In the genomic region with DNA sequence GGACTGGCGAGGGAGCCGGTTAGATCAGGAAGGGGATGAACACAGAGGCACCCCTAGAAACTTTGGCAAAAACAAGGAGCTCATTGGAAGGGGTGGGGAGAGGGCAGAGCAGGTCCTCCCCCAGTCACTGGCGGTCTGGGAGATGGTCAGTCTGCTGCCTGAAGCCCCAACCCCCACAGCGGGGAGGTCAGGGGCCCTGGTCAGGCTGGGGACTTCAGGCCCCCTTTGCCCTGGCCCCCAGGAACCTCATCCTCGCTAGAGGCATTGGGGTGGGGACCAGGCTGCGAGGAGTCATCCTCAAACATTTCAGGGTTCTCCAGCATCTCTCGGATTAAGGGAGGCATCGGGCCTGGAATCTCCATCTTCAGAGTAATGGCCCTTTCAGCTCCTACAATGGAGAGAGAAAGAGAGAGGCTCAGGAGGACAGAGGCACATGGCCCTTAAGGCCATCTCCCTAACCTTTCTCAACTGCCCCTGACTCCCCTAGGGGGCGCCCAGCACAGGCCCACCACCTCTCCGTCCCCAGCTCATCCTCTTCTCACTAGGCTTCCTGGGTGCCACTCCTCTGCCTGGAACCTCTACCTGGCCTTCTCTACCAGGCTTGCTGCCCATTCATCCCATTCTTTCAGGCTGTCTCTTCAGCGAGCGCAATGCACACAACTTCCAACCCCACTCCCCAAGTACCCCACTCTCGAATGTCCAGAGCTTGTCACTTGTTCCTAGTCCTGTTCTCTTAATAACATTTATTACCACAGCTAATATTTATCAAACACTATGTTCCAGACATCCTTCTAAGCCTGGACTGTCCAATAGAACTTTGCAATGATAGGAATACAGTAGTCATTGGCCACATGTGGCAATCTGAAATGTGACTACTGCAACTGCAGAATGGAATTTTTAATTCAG, we compare ENCODE assay signal across 11 cellular contexts. TPM values are rescaled to one million over a fixed set of nuclear protein-coding genes. Genes with fewer than 3 reads are reported as not detected.
DNase-seq lines count a peak whose midpoint lies in the region; ATAC-seq, FAIRE-seq and TF ChIP-seq lines count a peak whose summit lies in the region.
"Had no signal": no experiment of that assay in that cellular context is flagged by ENCODE, and none has a peak within 500 bp of the region (broad histone marks: within the 10 kb centered on the region; RNA-seq: fewer than 3 reads in every experiment).

No MANE protein-coding gene starts in this region.

- H3K27me3 Mint-ChIP-seq in osteocyte (ENCODE audit: unreplicated experiment), result no peaks in the 10 kb centered on the region

- H3F3A ChIP-seq in SK-N-SH (replicated peaks; ENCODE audit: insufficient read depth), result peaks cover 13% of the 10 kb centered on the region

- ATAC-seq in SK-N-SH treated with all-trans-retinoic acid at 6 μM for 48 hours (no peak), GM12878 (no peak)
- ATAC-seq: left cardiac atrium had no signal

- H4K20me1 ChIP-seq in SK-N-SH (ENCODE audit: insufficient read depth), result no peaks in the 10 kb centered on the region
- H4K20me1 ChIP-seq in KMS-11 (ENCODE audit: insufficient read depth), result no peaks in the 10 kb centered on the region
- H4K20me1 ChIP-seq in GM12878 (ENCODE audit: control insufficient read depth, insufficient read depth), result no peaks in the 10 kb centered on the region

- no peak overlapping the region for H3K4me3 Mint-ChIP-seq in osteocyte (ENCODE audit: unreplicated experiment)

- H3K9me3 Mint-ChIP-seq in osteocyte (ENCODE audit: unreplicated experiment), result no peaks in the 10 kb centered on the region

- WGBS in SK-N-SH (ENCODE audit: low lambda C conversion rate), result 85% methylated on average over 9 of the region's 13 CpGs
- WGBS in GM12878 (ENCODE audit: insufficient coverage, insufficient replicate concordance, low lambda C conversion rate, missing lambda C conversion rate), result 81% methylated on average over 13 of the region's 13 CpGs

- RAD21 ChIA-PET in GM12878 (lab: Charles Lee; ENCODE audit: unreplicated experiment), result interaction anchor here (0.9 to 11.1 kb wide), 12 partner anchors 9 to 133 kb away, joined by 3 to 146 read pairs (median 8); a partner anchor contains a TSS

- no peak overlapping the region for H2AFZ ChIP-seq in SK-N-SH (ENCODE audit: low read depth)
- no peak overlapping the region for H2AFZ ChIP-seq in KMS-11 (ENCODE audit: low read depth)
- no peak overlapping the region for H2AFZ ChIP-seq in GM12878 (ENCODE audit: control insufficient read depth, low read depth, low read length)

- FAIRE-seq in GM12878 (lab: Jason Lieb, UNC), result no peak
- FAIRE-seq: colon had no signal

- H3K9me3 ChIP-seq in SK-N-SH (no peaks in the 10 kb centered on the region), GM12878 (replicated peaks; ENCODE audit: control insufficient read depth, insufficient read depth, low read length) (no peaks in the 10 kb centered on the region), breast epithelium (no peaks in the 10 kb centered on the region)

- peaks cover 9% of the 10 kb centered on the region; the same call in 1 of the 2 replicates for H3K79me2 ChIP-seq in SK-N-SH (ENCODE audit: insufficient read depth)
- peaks cover 24% of the 10 kb centered on the region for H3K79me2 ChIP-seq in KMS-11 (ENCODE audit: insufficient read depth, low read depth)
- peaks cover 13% of the 10 kb centered on the region for H3K79me2 ChIP-seq in GM12878 (ENCODE audit: control insufficient read depth, insufficient read depth, low read length)

- TF ChIP-seq POLR2A in GM12878 (IDR thresholded peaks at IDR 0.05; ENCODE audit: low read depth, low read length) (no peak), breast epithelium (IDR thresholded peaks at IDR 0.05) (no peak)

- intact Hi-C loops in GM12878 (cut with micrococcal nuclease; ENCODE audit: unreplicated experiment) (loop anchor here (2.0 to 5.0 kb wide), 2 partner anchors 39 to 296 kb away; a partner anchor contains a TSS), breast epithelium (cut with DNase I; ENCODE audit: low total_unique reads) (loop anchor here (2.0 to 5.0 kb wide), 2 partner anchors 54 to 77 kb away; no protein-coding TSS in a partner anchor)

- peaks cover 29% of the 10 kb centered on the region for H3K36me3 Mint-ChIP-seq in osteocyte (ENCODE audit: unreplicated experiment)

- H3K4me1 ChIP-seq in SK-N-SH (ENCODE audit: control insufficient read depth in 1 of 2, insufficient read depth in 2 of 2, low read depth in 1 of 2, low read length in 1 of 2) (peaks cover 3 to 10% of the 10 kb centered on the region in 2 experiments; a peak in 2 of 4 replicates), KMS-11 (ENCODE audit: low read depth, poor library complexity, severe bottlenecking) (peaks cover 64% of the 10 kb centered on the region), GM12878 (ENCODE audit: control insufficient read depth, insufficient read depth, low read length) (peaks cover 34% of the 10 kb centered on the region), breast epithelium (peaks cover under 1 to 11% of the 10 kb centered on the region in 2 donors)

- SMC1A ChIA-PET in GM12878 (lab: Charles Lee; ENCODE audit: uncharacterized antibody, unreplicated experiment), result interaction anchor here (0.9 to 16.4 kb wide), 12 partner anchors 13 to 133 kb away, joined by 3 to 155 read pairs (median 12); a partner anchor contains a TSS

- H3K9me2 ChIP-seq in SK-N-SH, result no peaks in the 10 kb centered on the region

- CTCF ChIA-PET in SK-N-SH (lab: Yijun Ruan, JAX) (interaction anchor here (0.8 to 14.8 kb wide), 30 partner anchors 9 to 287 kb away, joined by 3 to 363 read pairs (median 8); a partner anchor contains a TSS), GM12878 (lab: Yijun Ruan, JAX) (interaction anchor here (0.5 to 15.7 kb wide), 30 partner anchors 8 to 289 kb away, joined by 3 to 315 read pairs (median 6); a partner anchor contains a TSS)

- no TSS peak for BruUV-seq in GM12878 (replicated peaks; lab: Mats Ljungman, UMichigan)

- H3K27me3 ChIP-seq in SK-N-SH (ENCODE audit: insufficient read depth) (no peaks in the 10 kb centered on the region), KMS-11 (ENCODE audit: insufficient read depth, low read depth) (no peaks in the 10 kb centered on the region), GM12878 (replicated peaks in 1 of 2; ENCODE audit: control insufficient read depth in 2 of 2, insufficient read depth in 2 of 2, low read length in 1 of 2) (no peaks in the 10 kb centered on the region), breast epithelium (no peaks in the 10 kb centered on the region)

- no peak overlapping the region for H3K4me2 ChIP-seq in SK-N-SH
- H3K4me2 ChIP-seq in KMS-11, result no peak overlapping the region
- H3K4me2 ChIP-seq in GM12878 (ENCODE audit: control insufficient read depth, insufficient read depth), result no peak overlapping the region

- in situ Hi-C loops in GM12878 (cut with MboI), result loop anchor here (5.0 kb wide), 1 partner anchor 76 kb away; no protein-coding TSS in a partner anchor

- peak; percentile 46 for TF ChIP-seq RAD21 in SK-N-SH (IDR thresholded peaks at IDR 0.05; ENCODE audit: low read length)
- TF ChIP-seq RAD21 in GM12878 (IDR thresholded peaks at IDR 0.05; ENCODE audit: insufficient read depth, low read depth, low read length), result 0 out of 2 replicates have a peak, but pooled peaks have one; percentile 25

- H3K4me3 ChIP-seq in SK-N-SH (ENCODE audit: low read depth in 2 of 2, low read length in 1 of 2), result no peak overlapping the region; a peak in 1 of 4 replicates
- H3K4me3 ChIP-seq in KMS-11 (IDR thresholded peaks at IDR 0.05; ENCODE audit: insufficient read depth, low read depth, low read length), result no peak overlapping the region
- no peak overlapping the region for H3K4me3 ChIP-seq in GM12878
- H3K4me3 ChIP-seq in breast epithelium, result no peak overlapping the region

- peaks cover 3% of the 10 kb centered on the region for H3K4me1 Mint-ChIP-seq in osteocyte (ENCODE audit: unreplicated experiment)

- POLR2A ChIA-PET in SK-N-SH (lab: Yijun Ruan, JAX), result interaction anchor here (0.8 kb wide), 1 partner anchor 31 kb away, joined by 3 read pairs; a partner anchor contains a TSS
- POLR2A ChIA-PET in GM12878 (lab: Charles Lee), result interaction anchor here (0.9 to 6.5 kb wide), 3 partner anchors 12 to 57 kb away, joined by 3 to 33 read pairs (median 3); a partner anchor contains a TSS

- DNase-seq in SK-N-SH (peak; percentile 62), GM12878 (ENCODE audit: low read depth, low spot score) (no peak), osteocyte (ENCODE audit: extremely low spot score, unreplicated experiment) (no peak), breast epithelium (ENCODE audit: low spot score in 2 of 2) (no peak), ureter (ENCODE audit: low spot score) (no peak)
- no peak for DNase-seq in stimulated activated CD4-positive, alpha-beta T cell treated with anti-CD3 and anti-CD28 coated beads, Interleukin-4, amount 100 ng/mL, for 1 hour
- DNase-seq: left cardiac atrium had no signal

- no peak overlapping the region for H3K27ac Mint-ChIP-seq in osteocyte (ENCODE audit: unreplicated experiment)

- TF ChIP-seq CTCF in SK-N-SH (IDR thresholded peaks at IDR 0.05) (peak; percentile 57), KMS-11 (conservative IDR thresholded peaks at IDR 0.05; ENCODE audit: low read depth, low read length) (peak; percentile 78), GM12878 (IDR thresholded peaks at IDR 0.05 in 2 of 3, conservative IDR thresholded peaks at IDR 0.05 in 1 of 3; ENCODE audit: control insufficient read depth in 2 of 3, extremely low read depth in 1 of 3, insufficient read depth in 1 of 3, low read depth in 3 of 3, low read length in 3 of 3) (peak; percentile 24 to 57 (median 54)), osteocyte (IDR thresholded peaks at IDR 0.05) (peak; percentile 39), breast epithelium (IDR thresholded peaks at IDR 0.05) (no peak)

- TF ChIP-seq EP300 in SK-N-SH (IDR thresholded peaks at IDR 0.05; ENCODE audit: borderline replicate concordance in 1 of 2, low read depth in 1 of 2, low read length in 1 of 2), result no peak
- no peak for TF ChIP-seq EP300 in GM12878 (IDR thresholded peaks at IDR 0.05; ENCODE audit: borderline replicate concordance in 1 of 2, control insufficient read depth in 1 of 2, low read depth in 2 of 2, low read length in 2 of 2)

- H3K9ac ChIP-seq in SK-N-SH (no peak overlapping the region), KMS-11 (no peak overlapping the region), GM12878 (ENCODE audit: control insufficient read depth, insufficient read depth, low read length) (no peak overlapping the region)

- H3K36me3 ChIP-seq in SK-N-SH (replicated peaks in 1 of 2; ENCODE audit: control insufficient read depth in 1 of 2, insufficient read depth in 2 of 2, low read length in 1 of 2) (peaks cover 24 to 38% of the 10 kb centered on the region in 2 experiments), KMS-11 (ENCODE audit: insufficient read depth) (no peaks in the 10 kb centered on the region), GM12878 (ENCODE audit: control insufficient read depth in 2 of 2, insufficient read depth in 2 of 2, low read length in 1 of 2) (peaks cover 6 to 26% of the 10 kb centered on the region in 2 experiments), breast epithelium (peaks cover 12% of the 10 kb centered on the region)

- H3K27ac ChIP-seq in SK-N-SH (ENCODE audit: low read depth in 2 of 2, low read length in 1 of 2) (no peak overlapping the region), KMS-11 (no peak overlapping the region), GM12878 (ENCODE audit: control insufficient read depth, insufficient read depth) (no peak overlapping the region), breast epithelium (no peak overlapping the region)

RNA-seq across cellular contexts. Expression of a gene that starts 4.7 kb away (rescaled TPM):
- 0.25 and 0.31 TPM in 2 replicates for polyA plus RNA-seq in SK-N-SH (2012; rRNA removed)
- 0.03 and 0.16 TPM in 2 replicates for polyA plus RNA-seq in SK-N-SH (2012; cell fraction: cytosol; rRNA removed)
- 2.4 and 2.5 TPM in 2 replicates for polyA plus RNA-seq in SK-N-SH (2012; cell fraction: nucleus; rRNA removed)
- total RNA-seq in GM12878 (2013; cell fraction: nucleolus; rRNA removed), result 215 and 221 TPM in 2 replicates
- total RNA-seq in GM12878 (2014; rRNA removed), result 366 and 425 TPM in 2 replicates
- total RNA-seq in GM12878 (2014; rRNA removed; fragmentation: Illumina TruSeq; extraction: Trizol), result 158 and 166 TPM in 2 replicates
- total RNA-seq in GM12878 (2021), result 459 and 487 TPM in 2 replicates
- 81.6 TPM for polyA plus RNA-seq in GM12878 (2011; ENCODE audit: low read depth)
- polyA plus RNA-seq in GM12878 (2011; rRNA removed), result 130 and 234 TPM in 2 replicates
- 334 and 445 TPM in 2 replicates for polyA plus RNA-seq in GM12878 (2011; cell fraction: cytosol; rRNA removed)
- 940 and 958 TPM in 2 replicates for polyA plus RNA-seq in GM12878 (2011; cell fraction: nucleus; rRNA removed)
- 135 and 178 TPM in 2 replicates for polyA plus RNA-seq in GM12878 (2012)
- polyA plus RNA-seq in GM12878 (2014; fragmentation: Illumina TruSeq; extraction: Trizol), result 95.4 and 174 TPM in 2 replicates
- polyA plus RNA-seq in GM12878 (2014; fragmentation: Nextera tagmentation; extraction: Ambion mirVana), result 10 to 100 TPM; 54.5 to 99.5 TPM
- polyA plus RNA-seq in GM12878 (2014; rRNA removed), result 282 and 333 TPM in 2 replicates
- 100 to 1,000 TPM; 269 to 332 TPM for polyA plus RNA-seq in GM12878 (2016; fragmentation: Nextera tagmentation; extraction: Ambion mirVana)
- 281 and 434 TPM in 2 replicates for polyA minus RNA-seq in GM12878 (2011; rRNA and poly(A)+ RNA removed)
- polyA minus RNA-seq in GM12878 (2011; cell fraction: cytosol; rRNA and poly(A)+ RNA removed), result 164 and 179 TPM in 2 replicates
- 164 and 235 TPM in 2 replicates for polyA minus RNA-seq in GM12878 (2011; cell fraction: nucleus; rRNA and poly(A)+ RNA removed)
- total RNA-seq in osteocyte, result 0.83 TPM in 1 of 2 replicates, not detected in the other
- 1 to 10 TPM; 1.1 to 2.9 (median 2.9) TPM for total RNA-seq in breast epithelium
- 15.8 TPM for total RNA-seq in ureter
- total RNA-seq: HT1080 had no signal

RNA-seq across cellular contexts. Expression of a gene that starts 20.3 kb away (rescaled TPM):
- polyA plus RNA-seq in SK-N-SH (2012; rRNA removed) (35.0 and 36.6 TPM in 2 replicates), GM12878 (2011; rRNA removed) (4.5 and 8.1 TPM in 2 replicates), GM12878 (2014; fragmentation: Illumina TruSeq; extraction: Trizol) (2.6 and 4.2 TPM in 2 replicates), GM12878 (2014; fragmentation: Nextera tagmentation; extraction: Ambion mirVana) (under 1 TPM; 0.27 to 0.60 TPM), GM12878 (2014; rRNA removed) (7.2 and 8.0 TPM in 2 replicates), GM12878 (2016; fragmentation: Nextera tagmentation; extraction: Ambion mirVana) (1 to 10 TPM; 3.8 to 6.0 TPM)
- polyA plus RNA-seq in SK-N-SH (2012; cell fraction: cytosol; rRNA removed), result 20.6 and 30.6 TPM in 2 replicates
- polyA plus RNA-seq in SK-N-SH (2012; cell fraction: nucleus; rRNA removed), result 67.2 and 75.5 TPM in 2 replicates
- 12.2 and 13.4 TPM in 2 replicates for total RNA-seq in GM12878 (2013; cell fraction: nucleolus; rRNA removed)
- total RNA-seq in GM12878 (2014; rRNA removed) (3.4 and 4.0 TPM in 2 replicates), GM12878 (2014; rRNA removed; fragmentation: Illumina TruSeq; extraction: Trizol) (3.0 and 3.9 TPM in 2 replicates), GM12878 (2021) (7.3 and 8.7 TPM in 2 replicates), osteocyte (31.6 and 34.9 TPM in 2 replicates), breast epithelium (10 to 100 TPM; 12.2 to 39.8 (median 23.3) TPM), ureter (101 TPM)
- 0.72 TPM for polyA plus RNA-seq in GM12878 (2011; ENCODE audit: low read depth)
- 9.2 and 13.2 TPM in 2 replicates for polyA plus RNA-seq in GM12878 (2011; cell fraction: cytosol; rRNA removed)
- 34.2 and 38.3 TPM in 2 replicates for polyA plus RNA-seq in GM12878 (2011; cell fraction: nucleus; rRNA removed)
- polyA plus RNA-seq in GM12878 (2012), result 2.5 and 2.9 TPM in 2 replicates
- 12.3 and 13.9 TPM in 2 replicates for polyA minus RNA-seq in GM12878 (2011; rRNA and poly(A)+ RNA removed)
- 7.5 and 8.3 TPM in 2 replicates for polyA minus RNA-seq in GM12878 (2011; cell fraction: cytosol; rRNA and poly(A)+ RNA removed)
- polyA minus RNA-seq in GM12878 (2011; cell fraction: nucleus; rRNA and poly(A)+ RNA removed), result 9.1 and 18.5 TPM in 2 replicates

RNA-seq across cellular contexts. Expression of a gene that starts 31.0 kb away (rescaled TPM):
- polyA plus RNA-seq in SK-N-SH (2012; rRNA removed) (32.2 and 45.4 TPM in 2 replicates), GM12878 (2011; rRNA removed) (14.4 and 19.1 TPM in 2 replicates), GM12878 (2014; fragmentation: Illumina TruSeq; extraction: Trizol) (12.3 and 12.7 TPM in 2 replicates), GM12878 (2014; fragmentation: Nextera tagmentation; extraction: Ambion mirVana) (1 to 10 TPM; 1.2 to 2.0 TPM), GM12878 (2014; rRNA removed) (20.0 and 20.4 TPM in 2 replicates), GM12878 (2016; fragmentation: Nextera tagmentation; extraction: Ambion mirVana) (1 to 10 TPM; 1.1 to 2.4 TPM)
- polyA plus RNA-seq in SK-N-SH (2012; cell fraction: cytosol; rRNA removed), result 3.9 and 5.2 TPM in 2 replicates
- polyA plus RNA-seq in SK-N-SH (2012; cell fraction: nucleus; rRNA removed), result 305 and 362 TPM in 2 replicates
- total RNA-seq in GM12878 (2013; cell fraction: nucleolus; rRNA removed), result 35.3 and 40.5 TPM in 2 replicates
- total RNA-seq in GM12878 (2014; rRNA removed) (7.0 and 12.5 TPM in 2 replicates), GM12878 (2014; rRNA removed; fragmentation: Illumina TruSeq; extraction: Trizol) (5.4 and 6.7 TPM in 2 replicates), GM12878 (2021) (6.1 and 9.3 TPM in 2 replicates), osteocyte (45.0 and 47.0 TPM in 2 replicates), breast epithelium (10 to 100 TPM; 60.2 to 74.1 (median 68.8) TPM), ureter (65.7 TPM)
- polyA plus RNA-seq in GM12878 (2011; ENCODE audit: low read depth), result 9.2 TPM
- polyA plus RNA-seq in GM12878 (2011; cell fraction: cytosol; rRNA removed), result 14.6 and 22.7 TPM in 2 replicates
- polyA plus RNA-seq in GM12878 (2011; cell fraction: nucleus; rRNA removed), result 73.6 and 82.3 TPM in 2 replicates
- polyA plus RNA-seq in GM12878 (2012), result 13.3 and 15.1 TPM in 2 replicates
- 13.1 and 15.2 TPM in 2 replicates for polyA minus RNA-seq in GM12878 (2011; rRNA and poly(A)+ RNA removed)
- polyA minus RNA-seq in GM12878 (2011; cell fraction: cytosol; rRNA and poly(A)+ RNA removed), result 4.9 and 6.8 TPM in 2 replicates
- 11.6 and 18.4 TPM in 2 replicates for polyA minus RNA-seq in GM12878 (2011; cell fraction: nucleus; rRNA and poly(A)+ RNA removed)

RNA-seq across cellular contexts. Expression of a gene that starts 31.2 kb away (rescaled TPM):
- polyA plus RNA-seq in SK-N-SH (2012; rRNA removed) (14.6 and 21.8 TPM in 2 replicates), GM12878 (2011; rRNA removed) (29.5 and 30.9 TPM in 2 replicates), GM12878 (2014; fragmentation: Illumina TruSeq; extraction: Trizol) (14.2 and 21.6 TPM in 2 replicates), GM12878 (2014; fragmentation: Nextera tagmentation; extraction: Ambion mirVana) (1 to 10 TPM; 1.4 to 1.8 TPM), GM12878 (2014; rRNA removed) (12.9 and 19.1 TPM in 2 replicates), GM12878 (2016; fragmentation: Nextera tagmentation; extraction: Ambion mirVana) (1 to 10 TPM; 4.1 to 5.6 TPM)
- polyA plus RNA-seq in SK-N-SH (2012; cell fraction: cytosol; rRNA removed), result 7.9 and 10.3 TPM in 2 replicates
- polyA plus RNA-seq in SK-N-SH (2012; cell fraction: nucleus; rRNA removed), result 41.0 and 89.7 TPM in 2 replicates
- total RNA-seq in GM12878 (2013; cell fraction: nucleolus; rRNA removed), result 112 and 115 TPM in 2 replicates
- total RNA-seq in GM12878 (2014; rRNA removed) (11.6 and 12.6 TPM in 2 replicates), GM12878 (2014; rRNA removed; fragmentation: Illumina TruSeq; extraction: Trizol) (9.9 and 11.8 TPM in 2 replicates), GM12878 (2021) (29.0 and 33.6 TPM in 2 replicates), osteocyte (39.6 and 55.4 TPM in 2 replicates), breast epithelium (10 to 100 TPM; 17.9 to 22.0 (median 19.3) TPM), ureter (56.8 TPM)
- 10.5 TPM for polyA plus RNA-seq in GM12878 (2011; ENCODE audit: low read depth)
- 17.7 and 18.8 TPM in 2 replicates for polyA plus RNA-seq in GM12878 (2011; cell fraction: cytosol; rRNA removed)
- polyA plus RNA-seq in GM12878 (2011; cell fraction: nucleus; rRNA removed), result 63.5 and 111 TPM in 2 replicates
- 14.3 and 14.7 TPM in 2 replicates for polyA plus RNA-seq in GM12878 (2012)
- 29.5 and 32.2 TPM in 2 replicates for polyA minus RNA-seq in GM12878 (2011; rRNA and poly(A)+ RNA removed)
- polyA minus RNA-seq in GM12878 (2011; cell fraction: cytosol; rRNA and poly(A)+ RNA removed), result 7.1 and 7.5 TPM in 2 replicates
- 57.9 and 58.6 TPM in 2 replicates for polyA minus RNA-seq in GM12878 (2011; cell fraction: nucleus; rRNA and poly(A)+ RNA removed)

RNA-seq across cellular contexts. Expression of a gene that starts 56.4 kb away (rescaled TPM):
- polyA plus RNA-seq in SK-N-SH (2012; rRNA removed) (6.9 and 8.6 TPM in 2 replicates), GM12878 (2011; rRNA removed) (14.4 and 19.3 TPM in 2 replicates), GM12878 (2014; fragmentation: Illumina TruSeq; extraction: Trizol) (19.0 and 28.6 TPM in 2 replicates), GM12878 (2014; fragmentation: Nextera tagmentation; extraction: Ambion mirVana) (1 to 10 TPM; 2.1 to 2.2 TPM), GM12878 (2014; rRNA removed) (30.8 and 31.4 TPM in 2 replicates), GM12878 (2016; fragmentation: Nextera tagmentation; extraction: Ambion mirVana) (10 to 100 TPM; 21.1 to 21.2 TPM)
- 2.3 and 4.0 TPM in 2 replicates for polyA plus RNA-seq in SK-N-SH (2012; cell fraction: cytosol; rRNA removed)
- 27.7 and 28.7 TPM in 2 replicates for polyA plus RNA-seq in SK-N-SH (2012; cell fraction: nucleus; rRNA removed)
- 49.7 and 52.5 TPM in 2 replicates for total RNA-seq in GM12878 (2013; cell fraction: nucleolus; rRNA removed)
- total RNA-seq in GM12878 (2014; rRNA removed) (28.4 and 28.5 TPM in 2 replicates), GM12878 (2014; rRNA removed; fragmentation: Illumina TruSeq; extraction: Trizol) (17.9 and 20.1 TPM in 2 replicates), GM12878 (2021) (54.4 and 61.9 TPM in 2 replicates), osteocyte (7.6 and 8.6 TPM in 2 replicates), breast epithelium (1 to 10 TPM in 2 of 3 donors, under 1 TPM in 1; 0.33 to 1.3 (median 1.2) TPM), ureter (2.3 TPM)
- 7.2 TPM for polyA plus RNA-seq in GM12878 (2011; ENCODE audit: low read depth)
- polyA plus RNA-seq in GM12878 (2011; cell fraction: cytosol; rRNA removed), result 23.7 and 26.8 TPM in 2 replicates
- polyA plus RNA-seq in GM12878 (2011; cell fraction: nucleus; rRNA removed), result 110 and 113 TPM in 2 replicates
- 13.9 and 14.4 TPM in 2 replicates for polyA plus RNA-seq in GM12878 (2012)
- polyA minus RNA-seq in GM12878 (2011; rRNA and poly(A)+ RNA removed), result 36.4 and 41.1 TPM in 2 replicates
- polyA minus RNA-seq in GM12878 (2011; cell fraction: cytosol; rRNA and poly(A)+ RNA removed), result 8.6 and 10.9 TPM in 2 replicates
- polyA minus RNA-seq in GM12878 (2011; cell fraction: nucleus; rRNA and poly(A)+ RNA removed), result 33.7 and 47.5 TPM in 2 replicates

Comparison
In these comparisons a context has a peak if more than half of its experiments do, and no peak if none do; other contexts are left out.
1. CTCF ChIP-seq: peak in SK-N-SH (single experiment), KMS-11 (single experiment), GM12878 (3 of 3) and osteocyte (single experiment); none in breast epithelium (0 of 3).